8 cellular contexts compared by ENCODE assay signal in the genomic region with DNA sequence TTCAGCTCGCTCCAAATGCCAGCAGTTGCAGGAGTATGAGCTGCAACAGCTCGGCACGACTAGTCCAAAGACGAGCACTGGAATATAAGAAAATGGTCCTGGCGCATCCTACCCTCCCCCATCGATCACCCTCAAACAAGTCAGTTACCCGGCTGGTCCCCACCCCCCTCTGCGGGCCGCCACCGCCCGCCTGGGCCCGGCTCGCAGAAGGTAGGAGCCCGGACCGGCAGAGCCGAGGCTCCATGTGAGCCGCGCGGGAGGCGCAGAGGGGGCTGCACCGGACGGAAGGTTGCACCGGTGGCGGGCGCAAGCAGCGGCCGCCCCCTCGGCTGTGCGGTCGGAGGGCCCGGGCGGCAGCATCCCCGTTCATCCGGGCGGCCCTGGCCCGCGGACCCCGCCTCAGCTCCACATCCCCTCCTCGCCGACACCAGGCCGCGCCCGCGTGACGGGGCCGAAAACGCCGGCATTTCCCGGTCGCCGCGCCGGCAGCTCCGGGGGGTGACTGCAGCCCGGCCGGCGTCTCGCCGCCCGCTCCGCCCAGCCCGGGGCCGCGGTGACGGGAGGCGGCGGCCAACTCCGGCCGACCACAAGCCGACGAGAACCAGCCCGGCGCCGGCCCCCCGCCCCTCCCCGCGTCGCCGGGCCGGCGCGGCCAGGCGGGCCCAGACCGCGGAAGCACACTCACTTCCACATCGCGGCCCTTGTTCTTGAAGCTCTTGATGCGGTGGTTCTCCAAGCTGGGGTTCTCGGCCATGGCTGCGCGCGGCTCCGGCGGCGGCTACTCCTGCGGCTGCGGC. TPM values are rescaled to one million over a fixed set of nuclear protein-coding genes. Genes with fewer than 3 reads are reported as not detected.
DNase-seq lines count a peak whose midpoint lies in the region; ATAC-seq and TF ChIP-seq lines count a peak whose summit lies in the region.

No MANE protein-coding gene starts in this region.

- DNase-seq in OCI-M1 (lab: John Stamatoyannopoulos, UW) (peak; percentile 71), fibroblast of mammary gland (ENCODE audit: low read depth) (peak; percentile 28), nephron progenitor cell (peak; percentile 67), superior temporal gyrus (ENCODE audit: extremely low spot score) (peak; percentile 33)

- peak overlapping the region; percentile 92 for H3K27ac ChIP-seq in 22Rv1

- ATAC-seq in GM18502 (IDR thresholded peaks at IDR 0.05; ENCODE audit: poor library complexity, unreplicated experiment): peak; percentile 28
- ATAC-seq in HG02973 (IDR thresholded peaks at IDR 0.05; ENCODE audit: unreplicated experiment): peak; percentile 28
- ATAC-seq in activated T-helper 17 cell treated with anti-CD3 and anti-CD28 coated beads, Interleukin-2, amount 50 U/mL, for 72 hours (replicated peaks): peak; percentile 16

- H3K4me3 ChIP-seq in fibroblast of mammary gland (ENCODE audit: control insufficient read depth, low read depth, low read length): peak overlapping the region; percentile 84

- H3K27ac Mint-ChIP-seq in activated T-helper 17 cell treated with anti-CD3 and anti-CD28 coated beads, Interleukin-2, amount 50 U/mL, for 72 hours: peak overlapping the region; percentile 88
- H3K27ac Mint-ChIP-seq in nephron progenitor cell: peak overlapping the region; percentile 98

- H3K4me1 Mint-ChIP-seq in activated T-helper 17 cell treated with anti-CD3 and anti-CD28 coated beads, Interleukin-2, amount 50 U/mL, for 72 hours: peaks cover 24% of the 10 kb centered on the region
- H3K4me1 Mint-ChIP-seq in nephron progenitor cell: peaks cover 38% of the 10 kb centered on the region

- H3K4me3 Mint-ChIP-seq in activated T-helper 17 cell treated with anti-CD3 and anti-CD28 coated beads, Interleukin-2, amount 50 U/mL, for 72 hours: peak overlapping the region; percentile 92
- peak overlapping the region; percentile 96 for H3K4me3 Mint-ChIP-seq in nephron progenitor cell

- peaks cover 3% of the 10 kb centered on the region for H3K27me3 Mint-ChIP-seq in activated T-helper 17 cell treated with anti-CD3 and anti-CD28 coated beads, Interleukin-2, amount 50 U/mL, for 72 hours
- peaks cover 11% of the 10 kb centered on the region for H3K27me3 Mint-ChIP-seq in nephron progenitor cell (ENCODE audit: low read depth, poor library complexity)

- no peaks in the 10 kb centered on the region for H3K9me3 Mint-ChIP-seq in activated T-helper 17 cell treated with anti-CD3 and anti-CD28 coated beads, Interleukin-2, amount 50 U/mL, for 72 hours
- H3K9me3 Mint-ChIP-seq in nephron progenitor cell: no peaks in the 10 kb centered on the region

- H3K36me3 Mint-ChIP-seq in activated T-helper 17 cell treated with anti-CD3 and anti-CD28 coated beads, Interleukin-2, amount 50 U/mL, for 72 hours (ENCODE audit: low read depth): peaks cover 22% of the 10 kb centered on the region
- H3K36me3 Mint-ChIP-seq in nephron progenitor cell (ENCODE audit: low read depth): peaks cover 24% of the 10 kb centered on the region

- no peak for TF ChIP-seq CTCF in 22Rv1 (IDR thresholded peaks at IDR 0.05)
- TF ChIP-seq CTCF in fibroblast of mammary gland (conservative IDR thresholded peaks at IDR 0.05; ENCODE audit: control insufficient read depth, insufficient read depth, low read depth, low read length): no peak
- no peak for TF ChIP-seq CTCF in nephron progenitor cell (IDR thresholded peaks at IDR 0.05)

RNA-seq across cellular contexts. Expression of a gene that starts 0.5 kb away (rescaled TPM):
- 10 to 100 TPM; 20.3 to 49.5 TPM for total RNA-seq in activated T-helper 17 cell treated with anti-CD3 and anti-CD28 coated beads, Interleukin-2, amount 50 U/mL, for 72 hours

Comparison
In these comparisons a context has a peak if more than half of its experiments do, and no peak if none do; other contexts are left out.
1. Peak in every context shown above with its lines: DNase-seq, ATAC-seq, H3K4me3 ChIP-seq and H3K27ac ChIP-seq.